Comparison of ENCODE assay signal across 8 cellular contexts in genomic region chr2:25215948-25216679, GRCh38. TPM values are rescaled to one million over a fixed set of nuclear protein-coding genes. Genes with fewer than 3 reads are reported as not detected.
A peak's percentile ranks its signal among the peaks of the same experiment; 100 is the strongest.
DNase-seq lines count a peak whose midpoint lies in the region; ATAC-seq, FAIRE-seq and TF ChIP-seq lines count a peak whose summit lies in the region.

No MANE protein-coding gene starts in this region.

- CTCF ChIA-PET in activated CD4-positive, alpha-beta memory T cell treated with anti-CD3 and anti-CD28 coated beads, Interleukin-2, amount 10 ng/mL, durations not matched to agents 7 days and 5 days (lab: Charles Lee) = interaction anchor here (0.6 to 0.7 kb wide), 2 partner anchors 10 to 15 kb away, joined by 3 to 4 read pairs; no protein-coding TSS in a partner anchor
- CTCF ChIA-PET in H1 (lab: Charles Lee; ENCODE audit: partially characterized antibody) = interaction anchor here (0.7 to 5.2 kb wide), 4 partner anchors 8 to 23 kb away, joined by 3 to 34 read pairs (median 3); no protein-coding TSS in a partner anchor

- no peak overlapping the region for H2BK20ac ChIP-seq in H1 (ENCODE audit: low read length)

- H3K4me1 ChIP-seq in H1 (replicated peaks in 1 of 4; ENCODE audit: control insufficient read depth in 3 of 4, insufficient read depth in 4 of 4, low read length in 3 of 4) = peaks cover 0 to 4% (median 2%) of the 10 kb centered on the region in 4 experiments; a peak in 3 of 7 replicates

- H2BK120ac ChIP-seq in H1 (replicated peaks; ENCODE audit: low read depth, low read length) = no peak overlapping the region

- no peaks in the 10 kb centered on the region for H3K36me3 Mint-ChIP-seq in activated CD4-positive, alpha-beta memory T cell treated with anti-CD3 and anti-CD28 coated beads, Interleukin-2, amount 10 ng/mL, durations not matched to agents 7 days and 5 days (ENCODE audit: low read depth)

- H4K91ac ChIP-seq in H1 (replicated peaks; ENCODE audit: insufficient read length, low read length) = no peak overlapping the region

- peak in 1 of 2 experiments; percentile 73; a peak in 1 of 3 replicates for TF ChIP-seq POLR2A in H1 (IDR thresholded peaks at IDR 0.05; ENCODE audit: control extremely low read depth in 1 of 2, low read depth in 2 of 2, low read length in 2 of 2)

- H2BK12ac ChIP-seq in H1 (ENCODE audit: low read depth, low read length) = 0 out of 2 replicates have a peak overlapping the region, but pooled peaks have one; percentile 75

- peak overlapping the region; percentile 30 to 80 (median 46) for H3K4me3 ChIP-seq in H1 (ENCODE audit: extremely low read depth in 1 of 4, insufficient read depth in 2 of 4, low read depth in 3 of 4, low read length in 4 of 4)

- H4K5ac ChIP-seq in H1 (ENCODE audit: insufficient read length, low read depth, low read length) = peak overlapping the region; percentile 7

- peak overlapping the region; percentile 96; the same call in 1 of the 2 replicates for H2AFZ ChIP-seq in H1 (ENCODE audit: low read length)

- WGBS in H1 (ENCODE audit: extremely low coverage in 1 of 2, insufficient coverage in 1 of 2, insufficient read length in 1 of 2, insufficient replicate concordance in 2 of 2, low coverage in 1 of 2, low lambda C conversion rate in 2 of 2, missing lambda C conversion rate in 1 of 2), 2 experiments = 7% methylated on average over 60 of the region's 71 CpGs; no CpG with 5 or more reads in 1 of the 2 experiments

- H3K4me3 Mint-ChIP-seq in activated CD4-positive, alpha-beta memory T cell treated with anti-CD3 and anti-CD28 coated beads, Interleukin-2, amount 10 ng/mL, durations not matched to agents 7 days and 5 days = peak overlapping the region; percentile 67

- TF ChIP-seq CTCF in H1 (IDR thresholded peaks at IDR 0.05; ENCODE audit: control extremely low read depth in 1 of 3, insufficient read depth in 1 of 3, low read depth in 1 of 3, low read length in 3 of 3) (no peak), D721Med (IDR thresholded peaks at IDR 0.05; ENCODE audit: insufficient read depth, missing control alignments) (no peak)

- no peaks in the 10 kb centered on the region for H3K27me3 Mint-ChIP-seq in activated CD4-positive, alpha-beta memory T cell treated with anti-CD3 and anti-CD28 coated beads, Interleukin-2, amount 10 ng/mL, durations not matched to agents 7 days and 5 days

- H3K18ac ChIP-seq in H1 (ENCODE audit: extremely low read depth, low read length) = peak overlapping the region; percentile 83; the same call in 1 of the 2 replicates

- TF ChIP-seq EP300 in H1 (IDR thresholded peaks at IDR 0.05; ENCODE audit: borderline replicate concordance in 1 of 2, low read depth in 2 of 2, low read length in 2 of 2) = no peak; a peak in 1 of 3 replicates

- peak overlapping the region; percentile 35; the same call in 1 of the 2 replicates for H2BK5ac ChIP-seq in H1 (ENCODE audit: low read depth, low read length)

- H3K56ac ChIP-seq in H1 (replicated peaks; ENCODE audit: insufficient read length, low read depth, low read length) = peak overlapping the region; percentile 33

- H4K8ac ChIP-seq in H1 (ENCODE audit: extremely low read depth, insufficient read depth, low read length) = peak overlapping the region; percentile 77; the same call in 1 of the 2 replicates

- H2AK5ac ChIP-seq in H1 (ENCODE audit: low read depth, low read length) = no peak overlapping the region

- FAIRE-seq in H1 (lab: Jason Lieb, UNC) (no peak), D721Med (lab: Jason Lieb, UNC) (no peak)

- no peak for TF ChIP-seq RAD21 in H1 (IDR thresholded peaks at IDR 0.05 in 1 of 2, conservative IDR thresholded peaks at IDR 0.05 in 1 of 2; ENCODE audit: low read depth in 2 of 2, low read length in 2 of 2)

- H3K79me2 ChIP-seq in H1 (ENCODE audit: control insufficient read depth in 1 of 2, insufficient read depth in 2 of 2, low read length in 2 of 2) = no peaks in the 10 kb centered on the region

- ATAC-seq in GM18873 (IDR thresholded peaks at IDR 0.05; ENCODE audit: low FRiP score, unreplicated experiment) (peak; percentile 37), HG03342 (IDR thresholded peaks at IDR 0.05; ENCODE audit: unreplicated experiment) (peak; percentile 67), GM18858 (IDR thresholded peaks at IDR 0.05; ENCODE audit: unreplicated experiment) (no peak)

- H3K23me2 ChIP-seq in H1 (ENCODE audit: low read depth, low read length) = peaks cover 3% of the 10 kb centered on the region

- no peaks in the 10 kb centered on the region for H3K27me3 ChIP-seq in H1 (replicated peaks in 1 of 4; ENCODE audit: control insufficient read depth in 3 of 4, extremely low read depth in 1 of 4, insufficient read depth in 3 of 4, low read length in 3 of 4)

- no peaks in the 10 kb centered on the region for H3K9me3 Mint-ChIP-seq in activated CD4-positive, alpha-beta memory T cell treated with anti-CD3 and anti-CD28 coated beads, Interleukin-2, amount 10 ng/mL, durations not matched to agents 7 days and 5 days

- H3K27ac Mint-ChIP-seq in activated CD4-positive, alpha-beta memory T cell treated with anti-CD3 and anti-CD28 coated beads, Interleukin-2, amount 10 ng/mL, durations not matched to agents 7 days and 5 days = peak overlapping the region; percentile 71

- DNase-seq in activated CD4-positive, alpha-beta memory T cell treated with anti-CD3 and anti-CD28 coated beads, Interleukin-2, amount 10 ng/mL, durations not matched to agents 7 days and 5 days = peak; percentile 87
- DNase-seq in H1 (ENCODE audit: low read depth in 1 of 2, low spot score in 2 of 2) = peak; percentile 59 to 93
- peak; percentile 71 for DNase-seq in mucosa of gallbladder (ENCODE audit: low spot score)
- peak; percentile 61 to 77 for DNase-seq in stimulated activated CD8-positive, alpha-beta memory T cell treated with anti-CD3 and anti-CD28 coated beads, Interleukin-4, amount 100 ng/mL, for 4 hours (ENCODE audit: low read depth in 2 of 2, low spot score in 1 of 2)
- no peak for DNase-seq in D721Med (ENCODE audit: insufficient read length, low spot score)

- H3K4ac ChIP-seq in H1 (replicated peaks; ENCODE audit: insufficient read length, low read depth, low read length) = no peak overlapping the region

- H3K9me3 ChIP-seq in H1 (ENCODE audit: insufficient read depth in 2 of 2, low read depth in 1 of 2, low read length in 1 of 2) = no peaks in the 10 kb centered on the region

- H3K4me1 Mint-ChIP-seq in activated CD4-positive, alpha-beta memory T cell treated with anti-CD3 and anti-CD28 coated beads, Interleukin-2, amount 10 ng/mL, durations not matched to agents 7 days and 5 days = peaks cover 16% of the 10 kb centered on the region

- peak overlapping the region in 3 of 4 experiments; percentile 44 to 68 (median 58); a peak in 5 of 7 replicates for H3K9ac ChIP-seq in H1 (replicated peaks in 1 of 4; ENCODE audit: extremely low read depth in 1 of 4, low read depth in 3 of 4, low read length in 3 of 4)

- H3K14ac ChIP-seq in H1 (ENCODE audit: insufficient read length) = no peak overlapping the region

- H4K20me1 ChIP-seq in H1 (replicated peaks in 1 of 2; ENCODE audit: control insufficient read depth in 1 of 2, insufficient read depth in 2 of 2, low read length in 2 of 2) = peaks cover 0 to 1% of the 10 kb centered on the region in 2 experiments

- POLR2A ChIA-PET in activated CD4-positive, alpha-beta memory T cell treated with anti-CD3 and anti-CD28 coated beads, Interleukin-2, amount 10 ng/mL, durations not matched to agents 7 days and 5 days (lab: Charles Lee) = interaction anchor here (1.1 to 1.2 kb wide), 3 partner anchors 37 to 147 kb away, joined by 3 to 4 read pairs (median 3); no protein-coding TSS in a partner anchor
- POLR2A ChIA-PET in H1 (lab: Charles Lee; ENCODE audit: partially characterized antibody) = interaction anchor here (0.7 to 2.4 kb wide), 5 partner anchors 9 to 94 kb away, joined by 3 to 12 read pairs (median 8); no protein-coding TSS in a partner anchor

- peak overlapping the region; percentile 80 to 85 for H3K4me2 ChIP-seq in H1 (ENCODE audit: insufficient read depth in 1 of 2, low read depth in 2 of 2, low read length in 2 of 2)

- H3K27ac ChIP-seq in H1 (ENCODE audit: low read depth, low read length) = no peak overlapping the region

- H3K36me3 ChIP-seq in H1 (ENCODE audit: control insufficient read depth in 2 of 4, insufficient read depth in 4 of 4, low read length in 3 of 4) = no peaks in the 10 kb centered on the region

- H3K79me1 ChIP-seq in H1 (ENCODE audit: low read depth, low read length) = no peaks in the 10 kb centered on the region

- H2BK15ac ChIP-seq in H1 (ENCODE audit: low read length) = no peak overlapping the region

- no peak overlapping the region for H3K23ac ChIP-seq in H1 (ENCODE audit: insufficient read length)

TF ChIP-seq in H1, 55 proteins besides CTCF, POLR2A, EP300 and RAD21 (continues in another document):
- no peak for TF ChIP-seq POU5F1 (IDR thresholded peaks at IDR 0.05; ENCODE audit: low read depth, low read length)
- TF ChIP-seq PHF8 (conservative IDR thresholded peaks at IDR 0.05; ENCODE audit: low read depth, low read length) = peak; percentile 72
- TF ChIP-seq POLR2AphosphoS5 (IDR thresholded peaks at IDR 0.05; ENCODE audit: low read depth, low read length) = 0 out of 2 replicates have a peak, but pooled peaks have one; percentile 40
- no peak for TF ChIP-seq SIX5 (IDR thresholded peaks at IDR 0.05; ENCODE audit: low read depth, low read length)
- 0 out of 4 replicates have a peak, but pooled peaks of 1 of the 2 experiments have one; percentile 31 for TF ChIP-seq SIN3A (conservative IDR thresholded peaks at IDR 0.05 in 1 of 2, IDR thresholded peaks at IDR 0.05 in 1 of 2; ENCODE audit: low read depth in 1 of 2, low read length in 2 of 2)
- TF ChIP-seq RNF2 (IDR thresholded peaks at IDR 0.05; ENCODE audit: borderline replicate concordance, low read depth, low read length, missing control alignments, poor library complexity, severe bottlenecking) = no peak
- no peak for TF ChIP-seq BCL11A (IDR thresholded peaks at IDR 0.05; ENCODE audit: low read depth in 2 of 2, low read length in 2 of 2)
- TF ChIP-seq NRF1 (IDR thresholded peaks at IDR 0.05; ENCODE audit: low read depth, low read length) = peak; percentile 60
- TF ChIP-seq SP4 (IDR thresholded peaks at IDR 0.05; ENCODE audit: low read length) = no peak

RNA-seq across cellular contexts. Expression of gene POMC, which starts 47.7 kb away (rescaled TPM):
- 1 to 10 TPM; 2.7 to 3.0 TPM for total RNA-seq in activated CD4-positive, alpha-beta memory T cell treated with anti-CD3 and anti-CD28 coated beads, Interleukin-2, amount 10 ng/mL, durations not matched to agents 7 days and 5 days
- 1.7 and 2.2 TPM in 2 replicates for total RNA-seq in H1 (2021; fragmentation: NEBNext Ultra II Directional; extraction: Animal tissue kit (Norgen Biotek cat#: 25700))
- 4.7 and 6.1 TPM in 2 replicates for polyA plus RNA-seq in H1 (2011; rRNA removed)
- polyA plus RNA-seq in H1 (2011; cell fraction: cytosol; rRNA removed) = 4.8 TPM
- polyA plus RNA-seq in H1 (2011; cell fraction: nucleus; rRNA removed) = 4.0 TPM
- polyA plus RNA-seq in H1 (2012, experiment 1 of 2) = 2.5 to 3.1 TPM (median 3.0 TPM) in 3 of 4 replicates, not detected in the other
- 2.4 TPM for polyA plus RNA-seq in H1 (2012, experiment 2 of 2)
- polyA plus RNA-seq in H1 (2013, experiment 1 of 2) = 4.6 TPM
- polyA plus RNA-seq in H1 (2013, experiment 2 of 2) = 4.0 TPM
- polyA minus RNA-seq in H1 (2011; rRNA and poly(A)+ RNA removed) = 0.32 and 0.71 TPM in 2 replicates
- 3.2 TPM for polyA minus RNA-seq in H1 (2011; cell fraction: cytosol; rRNA and poly(A)+ RNA removed)
- polyA minus RNA-seq in H1 (2011; cell fraction: nucleus; rRNA and poly(A)+ RNA removed) = 1.7 TPM
- 6.8 TPM for total RNA-seq in mucosa of gallbladder
